ENCODE assay signal across 21 cellular contexts in genomic region chr12:4107911-4108697, GRCh38.
DNase-seq lines count a peak whose midpoint lies in the region; ATAC-seq, FAIRE-seq and TF ChIP-seq lines count a peak whose summit lies in the region.
"Had no signal": no experiment of that assay in that cellular context is flagged by ENCODE, and none has a peak within 500 bp of the region (broad histone marks: within the 10 kb centered on the region; RNA-seq: fewer than 3 reads in every experiment).

No MANE protein-coding gene starts in this region.

- no peak for ATAC-seq in activated T-helper 17 cell treated with anti-CD3 and anti-CD28 coated beads, Interleukin-2, amount 50 U/mL, for 72 hours (replicated peaks)
- ATAC-seq in natural killer cell (no peak), HG02840 (IDR thresholded peaks at IDR 0.05; ENCODE audit: low FRiP score, unreplicated experiment) (no peak)

- H3K9me3 Mint-ChIP-seq in T-helper 1 cell treated with Interleukin-12 subunit alpha and Interleukin-12 subunit beta and Interleukin-4 antibody, amounts not matched to agents 30 μg/mL and 1 μg/mL, for 36 hours, result no peaks in the 10 kb centered on the region
- H3K9me3 Mint-ChIP-seq in activated T-helper 17 cell treated with anti-CD3 and anti-CD28 coated beads, Interleukin-2, amount 50 U/mL, for 72 hours, result no peaks in the 10 kb centered on the region
- no peaks in the 10 kb centered on the region for H3K9me3 Mint-ChIP-seq in natural killer cell
- H3K9me3 Mint-ChIP-seq: activated T-cell treated with anti-CD3 and anti-CD28 coated beads, Interleukin-2, amount 50 U/mL, for 4 hours; CD8-positive, alpha-beta memory T cell; dendritic cell treated with granulocyte-macrophage colony-stimulating factor and Interleukin-4, amounts not matched to agents 40 ng/mL and 50 ng/mL, for 4 days had no signal

- H3K36me3 ChIP-seq in WERI-Rb-1, result no peaks in the 10 kb centered on the region
- H3K36me3 ChIP-seq: cardiac muscle cell, stomach, transverse colon had no signal

- peak overlapping the region; percentile 94 for H3K27ac Mint-ChIP-seq in T-helper 1 cell treated with Interleukin-12 subunit alpha and Interleukin-12 subunit beta and Interleukin-4 antibody, amounts not matched to agents 30 μg/mL and 1 μg/mL, for 36 hours
- H3K27ac Mint-ChIP-seq in activated T-helper 17 cell treated with anti-CD3 and anti-CD28 coated beads, Interleukin-2, amount 50 U/mL, for 72 hours, result peak overlapping the region; percentile 58
- peak overlapping the region; percentile 92 to 93 for H3K27ac Mint-ChIP-seq in natural killer cell
- H3K27ac Mint-ChIP-seq: dendritic cell treated with granulocyte-macrophage colony-stimulating factor and Interleukin-4, amounts not matched to agents 40 ng/mL and 50 ng/mL, for 4 days had no signal

- H3K4me1 Mint-ChIP-seq in T-helper 1 cell treated with Interleukin-12 subunit alpha and Interleukin-12 subunit beta and Interleukin-4 antibody, amounts not matched to agents 30 μg/mL and 1 μg/mL, for 36 hours (ENCODE audit: low read depth), result peaks cover 57% of the 10 kb centered on the region
- H3K4me1 Mint-ChIP-seq in activated T-helper 17 cell treated with anti-CD3 and anti-CD28 coated beads, Interleukin-2, amount 50 U/mL, for 72 hours, result peaks cover 32% of the 10 kb centered on the region
- H3K4me1 Mint-ChIP-seq in natural killer cell, result peaks cover 20% of the 10 kb centered on the region in 2 donors

- intact Hi-C loops in natural killer cell (cut with micrococcal nuclease), result loop anchor here (1.0 to 10.0 kb wide), 5 partner anchors 34 to 226 kb away; partner anchors contain the start of gene TIGAR

- no peak for TF ChIP-seq CTCF in natural killer cell (IDR thresholded peaks at IDR 0.05)
- TF ChIP-seq CTCF in WERI-Rb-1 (IDR thresholded peaks at IDR 0.05; ENCODE audit: low read depth, low read length), result no peak

- DNase-seq in T-helper 1 cell (no peak), GM19239 (ENCODE audit: insufficient read length, low spot score) (no peak), natural killer cell (no peak), WERI-Rb-1 (no peak), midbrain (lab: John Stamatoyannopoulos, UW) (no peak)
- DNase-seq: NCI-H2171 treated with DMSO at 0.1 percent for 48 hours, occipital lobe, stomach had no signal

- no peaks in the 10 kb centered on the region for H3K9me3 ChIP-seq in WERI-Rb-1 (ENCODE audit: severe bottlenecking)
- H3K9me3 ChIP-seq: transverse colon had no signal

- no peak overlapping the region for H3K27ac ChIP-seq in WERI-Rb-1
- H3K27ac ChIP-seq: 22Rv1, cardiac muscle cell, stomach, transverse colon had no signal

- peaks cover 3% of the 10 kb centered on the region for H3K27me3 Mint-ChIP-seq in T-helper 1 cell treated with Interleukin-12 subunit alpha and Interleukin-12 subunit beta and Interleukin-4 antibody, amounts not matched to agents 30 μg/mL and 1 μg/mL, for 36 hours (ENCODE audit: low read depth)
- H3K27me3 Mint-ChIP-seq in activated T-helper 17 cell treated with anti-CD3 and anti-CD28 coated beads, Interleukin-2, amount 50 U/mL, for 72 hours, result no peaks in the 10 kb centered on the region
- H3K27me3 Mint-ChIP-seq in natural killer cell (ENCODE audit: low read depth in 2 of 2), result peaks cover 0 to 9% of the 10 kb centered on the region in 2 donors

- peaks cover 48% of the 10 kb centered on the region for H3K27me3 ChIP-seq in WERI-Rb-1 (ENCODE audit: insufficient read depth, low read depth, severe bottlenecking)
- H3K27me3 ChIP-seq: cardiac muscle cell, transverse colon had no signal

- no peak overlapping the region for H3K4me3 ChIP-seq in WERI-Rb-1 (ENCODE audit: low read depth, low read length)
- H3K4me3 ChIP-seq: cardiac muscle cell, K562, stomach, transverse colon had no signal

- no peak overlapping the region for H3K4me3 Mint-ChIP-seq in T-helper 1 cell treated with Interleukin-12 subunit alpha and Interleukin-12 subunit beta and Interleukin-4 antibody, amounts not matched to agents 30 μg/mL and 1 μg/mL, for 36 hours
- H3K4me3 Mint-ChIP-seq in activated T-helper 17 cell treated with anti-CD3 and anti-CD28 coated beads, Interleukin-2, amount 50 U/mL, for 72 hours, result peak overlapping the region; percentile 66
- H3K4me3 Mint-ChIP-seq in natural killer cell, result no peak overlapping the region

- FAIRE-seq in GM19239 (lab: Jason Lieb, UNC), result peak; percentile 88
- FAIRE-seq: G401.6, small intestine, TTC549 had no signal

- H3K36me3 Mint-ChIP-seq in T-helper 1 cell treated with Interleukin-12 subunit alpha and Interleukin-12 subunit beta and Interleukin-4 antibody, amounts not matched to agents 30 μg/mL and 1 μg/mL, for 36 hours (ENCODE audit: low read depth), result peaks cover 5% of the 10 kb centered on the region
- peaks cover 6% of the 10 kb centered on the region for H3K36me3 Mint-ChIP-seq in activated T-helper 17 cell treated with anti-CD3 and anti-CD28 coated beads, Interleukin-2, amount 50 U/mL, for 72 hours (ENCODE audit: low read depth)
- no peaks in the 10 kb centered on the region for H3K36me3 Mint-ChIP-seq in natural killer cell
- H3K36me3 Mint-ChIP-seq: CD8-positive, alpha-beta memory T cell had no signal
